In genomic region chr15:22838292-22839042, GRCh38 we compare ENCODE assay signal across 1 cellular context.
A peak's percentile ranks its signal among the peaks of the same experiment; 100 is the strongest.
TF ChIP-seq lines count a peak whose summit lies in the region.

NIPA2 (plus strand) TSS chr15:22838666; CDS start chr15:22851732, 13,066 bp downstream.

TF ChIP-seq in GM12878, 131 proteins besides CTCF, POLR2A, EP300 and RAD21 (continued from another document and continues in another):
- TF ChIP-seq PRDM15 (CRISPR knock-in tag; IDR thresholded peaks at IDR 0.05): no peak
- TF ChIP-seq MXI1 (IDR thresholded peaks at IDR 0.05; ENCODE audit: low read depth, low read length): peak; percentile 77
- no peak for TF ChIP-seq NR2C1 (IDR thresholded peaks at IDR 0.05)
- TF ChIP-seq ZNF24 (IDR thresholded peaks at IDR 0.05): no peak
- peak; percentile 46 for TF ChIP-seq SP1 (IDR thresholded peaks at IDR 0.05; ENCODE audit: low read depth, low read length)
- no peak for TF ChIP-seq TBL1XR1 (IDR thresholded peaks at IDR 0.05; ENCODE audit: low read depth, low read length)
- no peak for TF ChIP-seq CHD4 (IDR thresholded peaks at IDR 0.05)
- TF ChIP-seq, protein P1, sequence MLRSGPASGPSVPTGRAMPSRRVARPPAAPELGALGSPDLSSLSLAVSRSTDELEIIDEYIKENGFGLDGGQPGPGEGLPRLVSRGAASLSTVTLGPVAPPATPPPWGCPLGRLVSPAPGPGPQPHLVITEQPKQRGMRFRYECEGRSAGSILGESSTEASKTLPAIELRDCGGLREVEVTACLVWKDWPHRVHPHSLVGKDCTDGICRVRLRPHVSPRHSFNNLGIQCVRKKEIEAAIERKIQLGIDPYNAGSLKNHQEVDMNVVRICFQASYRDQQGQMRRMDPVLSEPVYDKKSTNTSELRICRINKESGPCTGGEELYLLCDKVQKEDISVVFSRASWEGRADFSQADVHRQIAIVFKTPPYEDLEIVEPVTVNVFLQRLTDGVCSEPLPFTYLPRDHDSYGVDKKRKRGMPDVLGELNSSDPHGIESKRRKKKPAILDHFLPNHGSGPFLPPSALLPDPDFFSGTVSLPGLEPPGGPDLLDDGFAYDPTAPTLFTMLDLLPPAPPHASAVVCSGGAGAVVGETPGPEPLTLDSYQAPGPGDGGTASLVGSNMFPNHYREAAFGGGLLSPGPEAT (IDR thresholded peaks at IDR 0.05; ENCODE audit: low read depth): peak; percentile 54; the same call in 1 of the 2 replicates
- 0 out of 2 replicates have a peak, but pooled peaks have one; percentile 31 for TF ChIP-seq JUND (IDR thresholded peaks at IDR 0.05; ENCODE audit: low read depth, low read length)
- TF ChIP-seq TAF1 (IDR thresholded peaks at IDR 0.05; ENCODE audit: borderline replicate concordance, low read depth, low read length): peak; percentile 74; the same call in 1 of the 2 replicates
- no peak for TF ChIP-seq NFXL1 (IDR thresholded peaks at IDR 0.05; ENCODE audit: borderline replicate concordance)
- TF ChIP-seq MYC (IDR thresholded peaks at IDR 0.05; ENCODE audit: insufficient read depth, insufficient read length, insufficient replicate concordance, low read length, severe bottlenecking): no peak
- TF ChIP-seq IRF5 (IDR thresholded peaks at IDR 0.05; ENCODE audit: borderline replicate concordance): no peak
- peak; percentile 79; the same call in 1 of the 2 replicates for TF ChIP-seq ZNF207 (IDR thresholded peaks at IDR 0.05; ENCODE audit: borderline replicate concordance)
- 0 out of 2 replicates have a peak, but pooled peaks have one; percentile 16 for TF ChIP-seq CBX5 (IDR thresholded peaks at IDR 0.05; ENCODE audit: low read depth)
- peak in 1 of 2 experiments; percentile 65; a peak in 1 of 4 replicates for TF ChIP-seq BHLHE40 (IDR thresholded peaks at IDR 0.05; ENCODE audit: borderline replicate concordance in 1 of 2, low read depth in 2 of 2, low read length in 1 of 2)
- no peak for TF ChIP-seq REST (IDR thresholded peaks at IDR 0.05; ENCODE audit: low read depth, low read length)
- peak in 1 of 2 experiments; percentile 70; a peak in 2 of 3 replicates for TF ChIP-seq EGR1 (IDR thresholded peaks at IDR 0.05; ENCODE audit: borderline replicate concordance in 1 of 2, low read depth in 2 of 2, low read length in 2 of 2)
- peak; percentile 53 to 82; a peak in 2 of 4 replicates for TF ChIP-seq SRF (IDR thresholded peaks at IDR 0.05; ENCODE audit: low read depth in 2 of 2, low read length in 2 of 2)
- no peak for TF ChIP-seq KDM1A (IDR thresholded peaks at IDR 0.05; ENCODE audit: borderline replicate concordance)
- no peak for TF ChIP-seq BMI1 (IDR thresholded peaks at IDR 0.05; ENCODE audit: borderline replicate concordance)
- TF ChIP-seq, protein P2, sequence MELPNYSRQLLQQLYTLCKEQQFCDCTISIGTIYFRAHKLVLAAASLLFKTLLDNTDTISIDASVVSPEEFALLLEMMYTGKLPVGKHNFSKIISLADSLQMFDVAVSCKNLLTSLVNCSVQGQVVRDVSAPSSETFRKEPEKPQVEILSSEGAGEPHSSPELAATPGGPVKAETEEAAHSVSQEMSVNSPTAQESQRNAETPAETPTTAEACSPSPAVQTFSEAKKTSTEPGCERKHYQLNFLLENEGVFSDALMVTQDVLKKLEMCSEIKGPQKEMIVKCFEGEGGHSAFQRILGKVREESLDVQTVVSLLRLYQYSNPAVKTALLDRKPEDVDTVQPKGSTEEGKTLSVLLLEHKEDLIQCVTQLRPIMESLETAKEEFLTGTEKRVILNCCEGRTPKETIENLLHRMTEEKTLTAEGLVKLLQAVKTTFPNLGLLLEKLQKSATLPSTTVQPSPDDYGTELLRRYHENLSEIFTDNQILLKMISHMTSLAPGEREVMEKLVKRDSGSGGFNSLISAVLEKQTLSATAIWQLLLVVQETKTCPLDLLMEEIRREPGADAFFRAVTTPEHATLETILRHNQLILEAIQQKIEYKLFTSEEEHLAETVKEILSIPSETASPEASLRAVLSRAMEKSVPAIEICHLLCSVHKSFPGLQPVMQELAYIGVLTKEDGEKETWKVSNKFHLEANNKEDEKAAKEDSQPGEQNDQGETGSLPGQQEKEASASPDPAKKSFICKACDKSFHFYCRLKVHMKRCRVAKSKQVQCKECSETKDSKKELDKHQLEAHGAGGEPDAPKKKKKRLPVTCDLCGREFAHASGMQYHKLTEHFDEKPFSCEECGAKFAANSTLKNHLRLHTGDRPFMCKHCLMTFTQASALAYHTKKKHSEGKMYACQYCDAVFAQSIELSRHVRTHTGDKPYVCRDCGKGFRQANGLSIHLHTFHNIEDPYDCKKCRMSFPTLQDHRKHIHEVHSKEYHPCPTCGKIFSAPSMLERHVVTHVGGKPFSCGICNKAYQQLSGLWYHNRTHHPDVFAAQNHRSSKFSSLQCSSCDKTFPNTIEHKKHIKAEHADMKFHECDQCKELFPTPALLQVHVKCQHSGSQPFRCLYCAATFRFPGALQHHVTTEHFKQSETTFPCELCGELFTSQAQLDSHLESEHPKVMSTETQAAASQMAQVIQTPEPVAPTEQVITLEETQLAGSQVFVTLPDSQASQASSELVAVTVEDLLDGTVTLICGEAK (IDR thresholded peaks at IDR 0.05; ENCODE audit: borderline replicate concordance): peak; percentile 66
- no peak for TF ChIP-seq HDAC6 (IDR thresholded peaks at IDR 0.05; ENCODE audit: unreplicated experiment)
- no peak for TF ChIP-seq SMC3 (IDR thresholded peaks at IDR 0.05; ENCODE audit: borderline replicate concordance, low read length)
- TF ChIP-seq PKNOX1 (IDR thresholded peaks at IDR 0.05): no peak
- no peak for TF ChIP-seq NR2C2 (IDR thresholded peaks at IDR 0.05; ENCODE audit: borderline replicate concordance, control insufficient read depth, insufficient read length, low read depth)
- TF ChIP-seq, protein P3, sequence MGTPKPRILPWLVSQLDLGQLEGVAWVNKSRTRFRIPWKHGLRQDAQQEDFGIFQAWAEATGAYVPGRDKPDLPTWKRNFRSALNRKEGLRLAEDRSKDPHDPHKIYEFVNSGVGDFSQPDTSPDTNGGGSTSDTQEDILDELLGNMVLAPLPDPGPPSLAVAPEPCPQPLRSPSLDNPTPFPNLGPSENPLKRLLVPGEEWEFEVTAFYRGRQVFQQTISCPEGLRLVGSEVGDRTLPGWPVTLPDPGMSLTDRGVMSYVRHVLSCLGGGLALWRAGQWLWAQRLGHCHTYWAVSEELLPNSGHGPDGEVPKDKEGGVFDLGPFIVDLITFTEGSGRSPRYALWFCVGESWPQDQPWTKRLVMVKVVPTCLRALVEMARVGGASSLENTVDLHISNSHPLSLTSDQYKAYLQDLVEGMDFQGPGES (IDR thresholded peaks at IDR 0.05): no peak
- TF ChIP-seq, protein P4, sequence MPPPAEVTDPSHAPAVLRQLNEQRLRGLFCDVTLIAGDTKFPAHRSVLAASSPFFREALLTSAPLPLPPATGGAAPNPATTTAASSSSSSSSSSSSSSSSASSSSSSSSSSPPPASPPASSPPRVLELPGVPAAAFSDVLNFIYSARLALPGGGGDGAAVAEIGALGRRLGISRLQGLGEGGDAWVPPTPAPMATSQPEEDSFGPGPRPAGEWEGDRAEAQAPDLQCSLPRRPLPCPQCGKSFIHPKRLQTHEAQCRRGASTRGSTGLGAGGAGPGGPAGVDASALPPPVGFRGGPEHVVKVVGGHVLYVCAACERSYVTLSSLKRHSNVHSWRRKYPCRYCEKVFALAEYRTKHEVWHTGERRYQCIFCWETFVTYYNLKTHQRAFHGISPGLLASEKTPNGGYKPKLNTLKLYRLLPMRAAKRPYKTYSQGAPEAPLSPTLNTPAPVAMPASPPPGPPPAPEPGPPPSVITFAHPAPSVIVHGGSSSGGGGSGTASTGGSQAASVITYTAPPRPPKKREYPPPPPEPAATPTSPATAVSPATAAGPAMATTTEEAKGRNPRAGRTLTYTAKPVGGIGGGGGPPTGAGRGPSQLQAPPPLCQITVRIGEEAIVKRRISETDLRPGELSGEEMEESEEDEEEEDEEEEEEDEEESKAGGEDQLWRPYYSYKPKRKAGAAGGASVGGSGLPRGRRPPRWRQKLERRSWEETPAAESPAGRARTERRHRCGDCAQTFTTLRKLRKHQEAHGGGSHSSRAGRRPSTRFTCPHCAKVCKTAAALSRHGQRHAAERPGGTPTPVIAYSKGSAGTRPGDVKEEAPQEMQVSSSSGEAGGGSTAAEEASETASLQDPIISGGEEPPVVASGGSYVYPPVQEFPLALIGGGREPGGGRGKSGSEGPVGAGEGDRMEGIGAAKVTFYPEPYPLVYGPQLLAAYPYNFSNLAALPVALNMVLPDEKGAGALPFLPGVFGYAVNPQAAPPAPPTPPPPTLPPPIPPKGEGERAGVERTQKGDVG (CRISPR knock-in tag; IDR thresholded peaks at IDR 0.05): no peak
- TF ChIP-seq CEBPB (IDR thresholded peaks at IDR 0.05; ENCODE audit: borderline replicate concordance in 1 of 2, low read depth in 2 of 2, low read length in 2 of 2): peak in 1 of 2 experiments; percentile 59; a peak in 1 of 4 replicates
- TF ChIP-seq YBX1 (IDR thresholded peaks at IDR 0.05): no peak
- peak; percentile 84; the same call in 1 of the 2 replicates for TF ChIP-seq ASH2L (IDR thresholded peaks at IDR 0.05; ENCODE audit: borderline replicate concordance, low read depth)
- TF ChIP-seq RELA (IDR thresholded peaks at IDR 0.05; ENCODE audit: borderline replicate concordance, partially characterized antibody): peak; percentile 20
- TF ChIP-seq NBN (IDR thresholded peaks at IDR 0.05): 0 out of 2 replicates have a peak, but pooled peaks have one; percentile 59
- TF ChIP-seq SMAD5 (IDR thresholded peaks at IDR 0.05; ENCODE audit: low read depth): peak; percentile 50
- TF ChIP-seq FOXK2 (IDR thresholded peaks at IDR 0.05): no peak
- TF ChIP-seq ZNF384 (IDR thresholded peaks at IDR 0.05; ENCODE audit: borderline replicate concordance, low read depth, low read length): no peak
- TF ChIP-seq MTA3 (IDR thresholded peaks at IDR 0.05; ENCODE audit: borderline replicate concordance, low read length): no peak
